ENCODE assay signal across 24 cellular contexts in the genomic region with DNA sequence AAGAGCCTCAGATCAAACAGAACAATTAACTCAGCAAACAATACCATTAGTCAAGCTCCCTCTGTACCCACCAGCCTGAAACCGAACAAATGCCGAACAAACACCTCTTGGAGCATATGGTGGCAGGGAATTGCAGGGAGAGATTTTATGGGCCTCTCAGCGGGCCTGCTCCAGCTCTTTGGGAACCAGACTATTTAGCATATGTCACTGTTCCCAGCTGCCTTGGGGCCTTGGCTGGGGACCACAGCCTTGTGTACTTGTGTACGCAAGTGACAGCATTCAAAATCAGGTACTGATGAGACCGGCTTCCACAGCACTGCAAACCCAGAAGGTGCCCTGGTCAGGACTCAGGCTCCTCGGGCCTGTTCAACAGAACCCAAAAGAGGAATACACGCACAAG.
A peak's percentile ranks its signal among the peaks of the same experiment; 100 is the strongest.
DNase-seq lines count a peak whose midpoint lies in the region; ATAC-seq, FAIRE-seq and TF ChIP-seq lines count a peak whose summit lies in the region.
"Had no signal": no experiment of that assay in that cellular context is flagged by ENCODE, and none has a peak within 500 bp of the region (broad histone marks: within the 10 kb centered on the region; RNA-seq: fewer than 3 reads in every experiment).

No MANE protein-coding gene starts in this region.

- H3K9ac ChIP-seq in HepG2 (ENCODE audit: insufficient read depth, low read depth, low read length), result no peak overlapping the region

- 24% methylated on average over 7 of the region's 7 CpGs for WGBS in HepG2 (ENCODE audit: low lambda C conversion rate)

- no peaks in the 10 kb centered on the region for H3K9me3 ChIP-seq in HepG2 (ENCODE audit: low read length)
- H3K9me3 ChIP-seq: body of pancreas, neutrophil, stomach, tibial artery had no signal

- FAIRE-seq in D721Med (lab: Jason Lieb, UNC) (no peak), HepG2 (lab: Jason Lieb, UNC) (no peak)

- H4K20me1 ChIP-seq in GM23338 (replicated peaks; ENCODE audit: insufficient read depth) (no peaks in the 10 kb centered on the region), HepG2 (ENCODE audit: insufficient read depth, low read length) (no peaks in the 10 kb centered on the region)

- H3K4me3 ChIP-seq in GM23338, result no peak overlapping the region
- H3K4me3 ChIP-seq in HepG2 (replicated peaks in 1 of 3; ENCODE audit: insufficient read depth in 1 of 3, low read depth in 2 of 3, low read length in 3 of 3), result no peak overlapping the region
- H3K4me3 ChIP-seq: body of pancreas, hepatocyte, psoas muscle, SK-N-MC, stomach, tibial artery had no signal

- no peak overlapping the region for H3K27ac Mint-ChIP-seq in GM23338
- H3K27ac Mint-ChIP-seq: activated T-cell treated with anti-CD3 and anti-CD28 coated beads, Interleukin-2, amount 50 U/mL, for 24 hours; immature natural killer cell had no signal

- H3K9me3 Mint-ChIP-seq in GM23338, result peaks cover 15% of the 10 kb centered on the region; the same call in 2 of the 3 replicates

- H3K79me2 ChIP-seq in GM23338 (replicated peaks; ENCODE audit: insufficient read depth), result no peaks in the 10 kb centered on the region
- H3K79me2 ChIP-seq in HepG2 (ENCODE audit: insufficient read depth, low read length), result no peaks in the 10 kb centered on the region
- H3K79me2 ChIP-seq: hepatocyte had no signal

- no peak for TF ChIP-seq POLR2A in HepG2 (IDR thresholded peaks at IDR 0.05; ENCODE audit: insufficient read depth in 1 of 2, low read depth in 2 of 2, low read length in 2 of 2)

- H3K4me3 Mint-ChIP-seq in GM23338, result no peak overlapping the region
- H3K4me3 Mint-ChIP-seq: activated T-cell treated with anti-CD3 and anti-CD28 coated beads, Interleukin-2, amount 50 U/mL, for 24 hours; immature natural killer cell had no signal

- H3K27me3 ChIP-seq in GM23338 (ENCODE audit: insufficient read depth), result no peaks in the 10 kb centered on the region
- H3K27me3 ChIP-seq in HepG2 (ENCODE audit: control insufficient read depth in 1 of 2, insufficient read depth in 2 of 2, low read length in 2 of 2), result 0 out of 5 replicates have a peak, but pooled peaks cover 0 to 1% of the 10 kb centered on the region in 2 experiments
- H3K27me3 ChIP-seq: body of pancreas, hepatocyte, neutrophil, stomach, tibial artery had no signal

- POLR2A ChIA-PET in HepG2 (lab: Yijun Ruan, JAX), result no interaction called here

- H3K4me1 ChIP-seq in GM23338 (ENCODE audit: insufficient read depth) (no peaks in the 10 kb centered on the region), HepG2 (ENCODE audit: insufficient read depth, low read length) (no peaks in the 10 kb centered on the region)
- H3K4me1 ChIP-seq: body of pancreas, psoas muscle, stomach, tibial artery had no signal

- ATAC-seq in GM23338 (no peak), HepG2 (no peak)
- ATAC-seq: body of pancreas, HCT116, left lobe of liver, psoas muscle had no signal

- CTCF ChIA-PET in HepG2 (lab: Yijun Ruan, JAX; ENCODE audit: low intra/inter-chr PET ratio, low total read pairs), result no interaction called here

- BruUV-seq in HepG2 (replicated peaks; lab: Mats Ljungman, UMichigan), result no TSS peak

- intact Hi-C loops in HepG2 (cut with micrococcal nuclease; ENCODE audit: unreplicated experiment), result no loop called here

- in situ Hi-C loops in HepG2 (cut with HindIII; ENCODE audit: extremely low pct_ligation_motif_present, low pct_unique_long_range_greater_than_20kb), result no loop called here

- H3K27ac ChIP-seq in GM23338 (ENCODE audit: low read depth) (no peak overlapping the region), HepG2 (ENCODE audit: extremely low read length, insufficient read depth, low read length) (no peak overlapping the region)
- H3K27ac ChIP-seq: body of pancreas, hepatocyte, neutrophil, psoas muscle, SK-N-MC, stomach, tibial artery had no signal

- H3K36me3 Mint-ChIP-seq in GM23338 (ENCODE audit: low read depth), result peaks cover 7% of the 10 kb centered on the region; the same call in 2 of the 3 replicates
- H3K36me3 Mint-ChIP-seq: immature natural killer cell had no signal

- TF ChIP-seq RAD21 in HepG2 (CRISPR knock-in tag; IDR thresholded peaks at IDR 0.05), result no peak

- H3K27me3 Mint-ChIP-seq in GM23338 (ENCODE audit: insufficient read depth, low read depth, poor library complexity), result peaks cover 3% of the 10 kb centered on the region

- no peaks in the 10 kb centered on the region for H3F3A ChIP-seq in GM23338 (replicated peaks; ENCODE audit: low read depth)

- DNase-seq in GM23338 (ENCODE audit: low spot score) (no peak), NCI-H146 (lab: John Stamatoyannopoulos, UW) (peak; percentile 96), NCI-H524 treated with DMSO at 0.1 percent for 48 hours (lab: John Stamatoyannopoulos, UW) (peak; percentile 47), left kidney (ENCODE audit: low read depth, low spot score) (peak; percentile 27), D721Med (ENCODE audit: insufficient read length, low spot score) (no peak), GF-D8 (lab: John Stamatoyannopoulos, UW) (no peak), HepG2 (ENCODE audit: low spot score) (no peak)
- DNase-seq: activated CD4-positive, alpha-beta T cell treated with anti-CD3 and anti-CD28 coated beads for 4 hours; activated T-cell treated with anti-CD3 and anti-CD28 coated beads, Interleukin-2, amount 50 U/mL, for 24 hours; body of pancreas; DMS79; immature natural killer cell; Karpas-422; mesenchymal stem cell; NCI-H226; psoas muscle; stimulated activated CD4-positive, alpha-beta T cell treated with anti-CD3 and anti-CD28 coated beads, Interleukin-15, amount 100 ng/mL, for 24 hours; stomach; tibial artery had no signal

- H3K4me1 Mint-ChIP-seq in GM23338, result peaks cover 2% of the 10 kb centered on the region
- H3K4me1 Mint-ChIP-seq: immature natural killer cell had no signal

- H3K4me2 ChIP-seq in GM23338, result no peak overlapping the region
- H3K4me2 ChIP-seq in HepG2 (ENCODE audit: low read depth, low read length), result no peak overlapping the region
- H3K4me2 ChIP-seq: hepatocyte had no signal

- TF ChIP-seq EP300 in HepG2 (IDR thresholded peaks at IDR 0.05; ENCODE audit: low read depth in 2 of 2, low read length in 2 of 2) (no peak), HepG2 (CRISPR knock-in tag; IDR thresholded peaks at IDR 0.05; ENCODE audit: borderline replicate concordance) (no peak)

- H3K36me3 ChIP-seq in GM23338 (ENCODE audit: insufficient read depth), result no peaks in the 10 kb centered on the region
- H3K36me3 ChIP-seq in HepG2 (replicated peaks in 1 of 2; ENCODE audit: control insufficient read depth in 1 of 2, insufficient read depth in 2 of 2, low read length in 2 of 2), result no peaks in the 10 kb centered on the region
- H3K36me3 ChIP-seq: neutrophil, stomach, tibial artery had no signal

- no peak for TF ChIP-seq CTCF in GM23338 (conservative IDR thresholded peaks at IDR 0.05; ENCODE audit: low read depth in 2 of 2)
- no peak for TF ChIP-seq CTCF in D721Med (IDR thresholded peaks at IDR 0.05; ENCODE audit: insufficient read depth, missing control alignments)
- no peak for TF ChIP-seq CTCF in HepG2 (CRISPR knock-in tag; IDR thresholded peaks at IDR 0.05)

- H2AFZ ChIP-seq in GM23338 (0 out of 2 replicates have a peak overlapping the region, but pooled peaks have one; percentile 47), HepG2 (ENCODE audit: low read length) (no peak overlapping the region)
- H2AFZ ChIP-seq: hepatocyte had no signal

- 0 out of 2 replicates have a peak, but pooled peaks cover 3% of the 10 kb centered on the region for H3K9me2 ChIP-seq in GM23338 (ENCODE audit: insufficient read depth)

TF ChIP-seq in GM23338, 12 proteins besides CTCF, POLR2A, EP300 and RAD21 (continues in another document):
- no peak for TF ChIP-seq EZH2phosphoT487 (IDR thresholded peaks at IDR 0.05; ENCODE audit: unreplicated experiment)
- TF ChIP-seq NANOG (IDR thresholded peaks at IDR 0.05; ENCODE audit: borderline replicate concordance), result no peak
- no peak for TF ChIP-seq ZNF114 (CRISPR knock-in tag; IDR thresholded peaks at IDR 0.05)
- TF ChIP-seq, protein P1, sequence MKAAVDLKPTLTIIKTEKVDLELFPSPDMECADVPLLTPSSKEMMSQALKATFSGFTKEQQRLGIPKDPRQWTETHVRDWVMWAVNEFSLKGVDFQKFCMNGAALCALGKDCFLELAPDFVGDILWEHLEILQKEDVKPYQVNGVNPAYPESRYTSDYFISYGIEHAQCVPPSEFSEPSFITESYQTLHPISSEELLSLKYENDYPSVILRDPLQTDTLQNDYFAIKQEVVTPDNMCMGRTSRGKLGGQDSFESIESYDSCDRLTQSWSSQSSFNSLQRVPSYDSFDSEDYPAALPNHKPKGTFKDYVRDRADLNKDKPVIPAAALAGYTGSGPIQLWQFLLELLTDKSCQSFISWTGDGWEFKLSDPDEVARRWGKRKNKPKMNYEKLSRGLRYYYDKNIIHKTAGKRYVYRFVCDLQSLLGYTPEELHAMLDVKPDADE (IDR thresholded peaks at IDR 0.05), result no peak

TF ChIP-seq in HepG2, 621 proteins besides CTCF, POLR2A, EP300 and RAD21 (continues in another document):
- TF ChIP-seq, protein P2, sequence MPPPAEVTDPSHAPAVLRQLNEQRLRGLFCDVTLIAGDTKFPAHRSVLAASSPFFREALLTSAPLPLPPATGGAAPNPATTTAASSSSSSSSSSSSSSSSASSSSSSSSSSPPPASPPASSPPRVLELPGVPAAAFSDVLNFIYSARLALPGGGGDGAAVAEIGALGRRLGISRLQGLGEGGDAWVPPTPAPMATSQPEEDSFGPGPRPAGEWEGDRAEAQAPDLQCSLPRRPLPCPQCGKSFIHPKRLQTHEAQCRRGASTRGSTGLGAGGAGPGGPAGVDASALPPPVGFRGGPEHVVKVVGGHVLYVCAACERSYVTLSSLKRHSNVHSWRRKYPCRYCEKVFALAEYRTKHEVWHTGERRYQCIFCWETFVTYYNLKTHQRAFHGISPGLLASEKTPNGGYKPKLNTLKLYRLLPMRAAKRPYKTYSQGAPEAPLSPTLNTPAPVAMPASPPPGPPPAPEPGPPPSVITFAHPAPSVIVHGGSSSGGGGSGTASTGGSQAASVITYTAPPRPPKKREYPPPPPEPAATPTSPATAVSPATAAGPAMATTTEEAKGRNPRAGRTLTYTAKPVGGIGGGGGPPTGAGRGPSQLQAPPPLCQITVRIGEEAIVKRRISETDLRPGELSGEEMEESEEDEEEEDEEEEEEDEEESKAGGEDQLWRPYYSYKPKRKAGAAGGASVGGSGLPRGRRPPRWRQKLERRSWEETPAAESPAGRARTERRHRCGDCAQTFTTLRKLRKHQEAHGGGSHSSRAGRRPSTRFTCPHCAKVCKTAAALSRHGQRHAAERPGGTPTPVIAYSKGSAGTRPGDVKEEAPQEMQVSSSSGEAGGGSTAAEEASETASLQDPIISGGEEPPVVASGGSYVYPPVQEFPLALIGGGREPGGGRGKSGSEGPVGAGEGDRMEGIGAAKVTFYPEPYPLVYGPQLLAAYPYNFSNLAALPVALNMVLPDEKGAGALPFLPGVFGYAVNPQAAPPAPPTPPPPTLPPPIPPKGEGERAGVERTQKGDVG (CRISPR knock-in tag; IDR thresholded peaks at IDR 0.05; ENCODE audit: borderline replicate concordance), result no peak
- no peak for TF ChIP-seq ZFP36 (IDR thresholded peaks at IDR 0.05; ENCODE audit: borderline replicate concordance, low read depth, low read length, partially characterized antibody)

Comparison
In these comparisons a context has a peak if more than half of its experiments do, and no peak if none do; other contexts are left out.
1. DNase-seq: peak in NCI-H146 (single experiment), NCI-H524 treated with DMSO at 0.1 percent for 48 hours (single experiment) and left kidney (single experiment); none in GM23338 (single experiment), D721Med (single experiment), GF-D8 (single experiment) and HepG2 (single experiment).